32 cellular contexts compared by ENCODE assay signal in the genomic region with DNA sequence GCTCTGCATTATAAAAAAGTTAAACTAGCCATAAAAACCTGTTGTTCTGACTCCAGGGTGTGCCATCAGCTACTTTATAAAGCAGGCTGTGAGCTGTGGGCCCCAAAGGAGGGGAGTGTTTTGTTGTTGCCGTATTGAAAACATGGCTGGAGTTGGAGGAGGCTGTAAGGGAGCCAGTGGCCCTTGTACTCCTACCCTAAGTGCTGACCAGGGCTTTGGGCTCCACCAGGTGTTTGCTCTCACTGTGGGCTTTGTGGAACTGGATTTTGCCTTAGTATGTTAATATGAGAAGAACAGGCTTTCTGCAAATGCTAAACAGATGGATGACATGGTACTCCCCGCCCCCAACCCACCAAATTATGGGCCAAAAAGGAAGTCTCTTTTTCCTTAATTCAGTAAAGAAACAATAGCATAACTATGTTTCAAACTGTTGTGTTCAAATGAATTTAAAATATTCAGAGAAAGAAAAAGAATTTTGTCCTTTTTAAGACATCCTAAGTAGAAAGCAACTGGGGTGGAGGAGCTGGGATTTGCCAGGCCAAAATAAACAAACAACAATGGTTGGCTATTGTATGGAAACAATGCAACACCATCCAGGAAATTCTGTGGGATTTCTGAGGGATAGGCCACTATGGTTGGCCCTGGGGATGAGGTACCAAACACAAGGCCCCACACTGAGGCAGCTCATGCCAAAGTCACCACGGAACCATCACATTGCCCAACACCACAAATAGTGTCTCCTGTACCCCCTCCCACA.
DNase-seq lines count a peak whose midpoint lies in the region; ATAC-seq, FAIRE-seq and TF ChIP-seq lines count a peak whose summit lies in the region.
"Had no signal": no experiment of that assay in that cellular context is flagged by ENCODE, and none has a peak within 500 bp of the region (broad histone marks: within the 10 kb centered on the region; RNA-seq: fewer than 3 reads in every experiment).

No MANE protein-coding gene starts in this region.

- 0 out of 2 replicates have a peak, but pooled peaks cover 4% of the 10 kb centered on the region for H3F3A ChIP-seq in PC-9 (ENCODE audit: insufficient read depth, low read depth)

- ATAC-seq in Right ventricle myocardium inferior (no peak), HG03025 (IDR thresholded peaks at IDR 0.05; ENCODE audit: low FRiP score, unreplicated experiment) (no peak)
- ATAC-seq: A549, Panc1, sciatic nerve had no signal

- H3K79me2 ChIP-seq in endothelial cell of umbilical vein (ENCODE audit: control insufficient read depth, insufficient read depth, low read length), result no peaks in the 10 kb centered on the region
- no peaks in the 10 kb centered on the region for H3K79me2 ChIP-seq in PC-9 (ENCODE audit: low read depth)

- dilution Hi-C loops in endothelial cell of umbilical vein (cut with MboI; ENCODE audit: extremely low pct_ligation_motif_present, low sequenced_read_pairs), result no loop called here

- peak; percentile 83 for FAIRE-seq in endothelial cell of umbilical vein (lab: Jason Lieb, UNC)
- FAIRE-seq: A549, islet of Langerhans had no signal

- H3K9me2 ChIP-seq in PC-9 (ENCODE audit: insufficient read depth), result peaks cover 4% of the 10 kb centered on the region; the same call in 1 of the 2 replicates

- no TSS peak for BruUV-seq in endothelial cell of umbilical vein (replicated peaks; lab: Mats Ljungman, UMichigan)
- no TSS peak for BruUV-seq in PC-9 (replicated peaks; lab: Mats Ljungman, UMichigan)

- CTCF ChIA-PET in endothelial cell of umbilical vein (lab: Charles Lee), result interaction anchor here (0.8 to 4.0 kb wide), 8 partner anchors 8 to 139 kb away, joined by 3 to 23 read pairs (median 10); a partner anchor contains a TSS
- CTCF ChIA-PET in PC-9 (lab: Charles Lee), result no interaction called here

- H3K9me3 ChIP-seq in right atrium auricular region (peaks cover 0 to 18% of the 10 kb centered on the region in 2 donors), endothelial cell of umbilical vein (replicated peaks; ENCODE audit: control insufficient read depth, insufficient read depth, low read length) (no peaks in the 10 kb centered on the region), PC-9 (ENCODE audit: insufficient read depth, low read depth) (peaks cover 8% of the 10 kb centered on the region)
- H3K9me3 ChIP-seq: neutrophil had no signal

- H3K36me3 ChIP-seq in right atrium auricular region (peaks cover 32% of the 10 kb centered on the region), endothelial cell of umbilical vein (ENCODE audit: control insufficient read depth in 2 of 2, extremely low read depth in 1 of 2, insufficient read depth in 2 of 2, low read length in 2 of 2) (no peaks in the 10 kb centered on the region), PC-9 (ENCODE audit: low read depth) (0 out of 2 replicates have a peak, but pooled peaks cover 10% of the 10 kb centered on the region)
- H3K36me3 ChIP-seq: neutrophil had no signal

- H3K27me3 ChIP-seq in right atrium auricular region, result no peaks in the 10 kb centered on the region
- no peaks in the 10 kb centered on the region for H3K27me3 ChIP-seq in endothelial cell of umbilical vein (ENCODE audit: control insufficient read depth in 2 of 2, insufficient read depth in 2 of 2, low read length in 2 of 2)
- H3K27me3 ChIP-seq in PC-9 (ENCODE audit: insufficient read depth, low read depth), result no peaks in the 10 kb centered on the region
- H3K27me3 ChIP-seq: adrenal gland, esophagus muscularis mucosa, neutrophil, upper lobe of left lung had no signal

- H3K4me3 ChIP-seq in right atrium auricular region (no peak overlapping the region), endothelial cell of umbilical vein (replicated peaks in 1 of 3; ENCODE audit: insufficient read depth in 1 of 3, low read depth in 1 of 3, low read length in 3 of 3) (no peak overlapping the region), PC-9 (no peak overlapping the region)
- H3K4me3 ChIP-seq: A549, adrenal gland, coronary artery, esophagus muscularis mucosa, upper lobe of left lung had no signal

- H3K4me2 ChIP-seq in endothelial cell of umbilical vein (ENCODE audit: insufficient read depth, low read length), result peak overlapping the region; percentile 32
- H3K4me2 ChIP-seq in PC-9, result no peak overlapping the region
- H3K4me2 ChIP-seq: A549 had no signal

- no peak overlapping the region for H2AFZ ChIP-seq in endothelial cell of umbilical vein (ENCODE audit: low read depth, low read length)
- H2AFZ ChIP-seq in PC-9, result no peak overlapping the region

- H3K9ac ChIP-seq in endothelial cell of umbilical vein (replicated peaks; ENCODE audit: extremely low read depth, insufficient read depth, low read length), result no peak overlapping the region

- no peaks in the 10 kb centered on the region for H4K20me1 ChIP-seq in endothelial cell of umbilical vein (replicated peaks; ENCODE audit: control insufficient read depth, extremely low read depth, insufficient read depth, low read length)
- no peaks in the 10 kb centered on the region for H4K20me1 ChIP-seq in PC-9 (ENCODE audit: insufficient read depth)

- no peaks in the 10 kb centered on the region for H3K9me1 ChIP-seq in endothelial cell of umbilical vein (replicated peaks; ENCODE audit: control insufficient read depth, extremely low read depth, insufficient read depth, low read length)

- TF ChIP-seq CTCF in right atrium auricular region (IDR thresholded peaks at IDR 0.05), result no peak
- TF ChIP-seq CTCF in endothelial cell of umbilical vein (IDR thresholded peaks at IDR 0.05; ENCODE audit: extremely low read depth in 1 of 2, insufficient read depth in 1 of 2, low read depth in 1 of 2, low read length in 2 of 2), result no peak
- no peak for TF ChIP-seq CTCF in PC-9 (conservative IDR thresholded peaks at IDR 0.05)

- H3K27ac ChIP-seq in right atrium auricular region (peak overlapping the region; percentile 45 to 59), endothelial cell of umbilical vein (ENCODE audit: insufficient read depth, low read depth, low read length) (peak overlapping the region; percentile 63), PC-9 (no peak overlapping the region)
- H3K27ac ChIP-seq: A549, adrenal gland, coronary artery, esophagus muscularis mucosa, neutrophil, upper lobe of left lung had no signal

- POLR2A ChIA-PET in endothelial cell of umbilical vein (lab: Charles Lee), result no interaction called here
- POLR2A ChIA-PET in PC-9 (lab: Charles Lee; ENCODE audit: unreplicated experiment), result no interaction called here

- no peak for TF ChIP-seq POLR2A in endothelial cell of umbilical vein (IDR thresholded peaks at IDR 0.05; ENCODE audit: low read depth, low read length)

- intact Hi-C loops in Right ventricle myocardium inferior (cut with DNase I) (no loop called here), endothelial cell of umbilical vein (cut with micrococcal nuclease) (loop anchor here (1.0 to 2.0 kb wide), 3 partner anchors 24 to 48 kb away; no protein-coding TSS in a partner anchor), PC-9 (cut with micrococcal nuclease; ENCODE audit: unreplicated experiment) (no loop called here)

- no peak for DNase-seq in right atrium auricular region (ENCODE audit: low spot score)
- DNase-seq in Right ventricle myocardium inferior (ENCODE audit: missing footprints), result no peak
- peak; percentile 87 for DNase-seq in endothelial cell of umbilical vein (ENCODE audit: low read depth, low spot score)
- DNase-seq in medulla oblongata (ENCODE audit: extremely low spot score), result peak; percentile 27
- no peak for DNase-seq in PC-9
- DNase-seq in central memory CD4-positive, alpha-beta T cell, result no peak
- no peak for DNase-seq in GF-D8 (lab: John Stamatoyannopoulos, UW)
- DNase-seq: activated CD4-positive, alpha-beta memory T cell treated with anti-CD3 and anti-CD28 coated beads, Interleukin-2, amount 10 ng/mL, durations not matched to agents 7 days and 5 days; activated CD4-positive, alpha-beta T cell treated with anti-CD3 and anti-CD28 coated beads for 1 hour; activated CD8-positive, alpha-beta memory T cell treated with anti-CD3 and anti-CD28 coated beads, Interleukin-2, amount 50 U/mL, for 48 hours; activated naive CD4-positive, alpha-beta T cell treated with anti-CD3 and anti-CD28 coated beads for 36 hours; adrenal gland; CD4-positive, CD25-positive, alpha-beta regulatory T cell; DMS79 treated with DMSO at 0.1 percent for 48 hours; endodermal cell; midbrain; naive B cell; NCI-H146; NCI-H446; NCI-H748 treated with DMSO at 0.1 percent for 48 hours; SHP77 treated with DMSO at 0.1 percent for 48 hours; stimulated activated CD4-positive, alpha-beta T cell treated with anti-CD3 and anti-CD28 coated beads, Interleukin-12 subunit alpha, Interleukin-12 subunit beta, amount 100 ng/mL, for 4 hours; stimulated activated CD4-positive, alpha-beta T cell treated with anti-CD3 and anti-CD28 coated beads, Interleukin-2, amount 100 ng/mL, for 48 hours; upper lobe of left lung had no signal

- H3K4me1 ChIP-seq in right atrium auricular region (peaks cover 0 to 8% of the 10 kb centered on the region in 2 donors), endothelial cell of umbilical vein (ENCODE audit: control insufficient read depth, extremely low read depth, insufficient read depth, low read length) (peaks cover 18% of the 10 kb centered on the region), PC-9 (replicated peaks; ENCODE audit: insufficient read depth) (no peaks in the 10 kb centered on the region)
- H3K4me1 ChIP-seq: A549 had no signal

TF ChIP-seq in endothelial cell of umbilical vein, 7 proteins besides CTCF, POLR2A, EP300 and RAD21:
- TF ChIP-seq, protein P1, sequence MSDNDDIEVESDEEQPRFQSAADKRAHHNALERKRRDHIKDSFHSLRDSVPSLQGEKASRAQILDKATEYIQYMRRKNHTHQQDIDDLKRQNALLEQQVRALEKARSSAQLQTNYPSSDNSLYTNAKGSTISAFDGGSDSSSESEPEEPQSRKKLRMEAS (IDR thresholded peaks at IDR 0.05; ENCODE audit: insufficient read depth, insufficient read length), result no peak
- TF ChIP-seq EZH2 (IDR thresholded peaks at IDR 0.05; ENCODE audit: borderline replicate concordance, low read depth, low read length, severe bottlenecking) (no peak), FOS (IDR thresholded peaks at IDR 0.05; ENCODE audit: borderline replicate concordance, insufficient read depth, low read length) (no peak), POLR2AphosphoS5 (IDR thresholded peaks at IDR 0.05; ENCODE audit: insufficient read depth, low read depth, low read length) (no peak), JUN (IDR thresholded peaks at IDR 0.05; ENCODE audit: borderline replicate concordance, insufficient read depth, insufficient read length, low read depth) (no peak), MYC (IDR thresholded peaks at IDR 0.05; ENCODE audit: low read depth, low read length) (no peak), GATA2 (IDR thresholded peaks at IDR 0.05; ENCODE audit: insufficient read depth, insufficient read length, low read depth, low read length) (no peak)

Comparison
In these comparisons a context has a peak if more than half of its experiments do, and no peak if none do; other contexts are left out.
1. DNase-seq: peak in endothelial cell of umbilical vein (single experiment) and medulla oblongata (single experiment); none in right atrium auricular region (single experiment), Right ventricle myocardium inferior (single experiment), PC-9 (0 of 2), central memory CD4-positive, alpha-beta T cell (single experiment) and GF-D8 (single experiment).